ENCODE assay signal across 35 cellular contexts in the genomic region with DNA sequence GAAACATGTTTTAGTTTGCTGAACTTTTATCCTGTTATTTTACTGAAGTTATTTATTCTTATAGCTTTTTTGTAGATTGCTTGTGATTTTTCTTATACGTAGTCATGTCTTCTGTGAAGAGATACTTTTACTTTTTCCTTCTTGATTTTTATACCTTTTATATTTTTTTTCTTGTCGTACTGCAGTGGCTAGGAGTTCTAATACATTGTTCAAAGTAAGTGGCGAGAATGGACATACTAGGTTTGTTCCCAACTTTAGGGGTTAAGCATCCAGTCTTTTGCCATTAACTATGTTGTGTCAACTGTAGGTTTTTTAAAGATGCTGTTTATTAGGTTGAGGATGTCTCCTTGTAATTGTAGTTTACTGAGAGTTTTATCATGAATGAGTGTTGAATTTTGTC.
"Had no signal": no experiment of that assay in that cellular context is flagged by ENCODE, and none has a peak within 500 bp of the region (broad histone marks: within the 10 kb centered on the region; RNA-seq: fewer than 3 reads in every experiment).

No MANE protein-coding gene starts in this region.

- H3K27me3 ChIP-seq: MG63 had no signal

- H3K4me3 ChIP-seq: MG63 had no signal

- DNase-seq: Karpas-422, Kasumi-1, MG63, MM.1S, MV-4-11, NCI-H1048, NCI-H1092, NCI-H1092 treated with DMSO at 0.1 percent for 48 hours, NCI-H1105, NCI-H1105 treated with DMSO at 0.1 percent for 48 hours, NCI-H1417, NCI-H1417 treated with DMSO at 0.1 percent for 48 hours, NCI-H1436, NCI-H1436 treated with DMSO at 0.1 percent for 48 hours, NCI-H146, NCI-H1694, NCI-H1694 treated with DMSO at 0.1 percent for 48 hours, NCI-H187, NCI-H187 treated with DMSO at 0.1 percent for 48 hours, NCI-H1930, NCI-H2029, NCI-H2029 treated with DMSO at 0.1 percent for 48 hours, NCI-H2081, NCI-H2081 treated with DMSO at 0.1 percent for 48 hours, NCI-H2107, NCI-H2171, NCI-H2171 treated with DMSO at 0.1 percent for 48 hours, NCI-H2227 treated with DMSO at 0.1 percent for 48 hours, NCI-H226, NCI-H345, NCI-H446, NCI-H446 treated with DMSO at 0.1 percent for 48 hours, NCI-H510A, NCI-H510A treated with DMSO at 0.1 percent for 48 hours, NCI-H524 had no signal
